29 cellular contexts compared by ENCODE assay signal in genomic region chr16:14676633-14677032, GRCh38. TPM values are rescaled to one million over a fixed set of nuclear protein-coding genes. Genes with fewer than 3 reads are reported as not detected.
DNase-seq lines count a peak whose midpoint lies in the region; ATAC-seq, FAIRE-seq and TF ChIP-seq lines count a peak whose summit lies in the region.
"Had no signal": no experiment of that assay in that cellular context is flagged by ENCODE, and none has a peak within 500 bp of the region (broad histone marks: within the 10 kb centered on the region; RNA-seq: fewer than 3 reads in every experiment).

No MANE protein-coding gene starts in this region.

- H3K9me3 ChIP-seq in HepG2 (ENCODE audit: low read length) (no peaks in the 10 kb centered on the region), right lobe of liver (no peaks in the 10 kb centered on the region), K562 (replicated peaks; ENCODE audit: control insufficient read depth, insufficient read depth, low read depth, low read length) (no peaks in the 10 kb centered on the region)
- H3K9me3 ChIP-seq: BE2C, BLaER1 had no signal

- in situ Hi-C loops in HepG2 (cut with HindIII; ENCODE audit: extremely low pct_ligation_motif_present, low pct_unique_long_range_greater_than_20kb) (no loop called here), K562 (cut with MboI) (no loop called here)

- TF ChIP-seq CTCF in HepG2 (CRISPR knock-in tag; IDR thresholded peaks at IDR 0.05) (no peak), right lobe of liver (IDR thresholded peaks at IDR 0.05) (no peak), K562 (IDR thresholded peaks at IDR 0.05 in 2 of 3, conservative IDR thresholded peaks at IDR 0.05 in 1 of 3; ENCODE audit: insufficient read depth in 2 of 3, low read depth in 1 of 3, low read length in 3 of 3) (no peak)

- POLR2A ChIA-PET in HepG2 (lab: Yijun Ruan, JAX) = no interaction called here
- POLR2A ChIA-PET in K562 (lab: Yijun Ruan, JAX) = no interaction called here

- no peaks in the 10 kb centered on the region for H3K9me1 ChIP-seq in K562 (ENCODE audit: control insufficient read depth, insufficient read depth, low read length)

- H4K20me1 ChIP-seq in HepG2 (ENCODE audit: insufficient read depth, low read length) (no peaks in the 10 kb centered on the region), K562 (replicated peaks; ENCODE audit: control insufficient read depth, insufficient read depth, low read length) (no peaks in the 10 kb centered on the region)
- H4K20me1 ChIP-seq: BLaER1 had no signal

- H3K27me3 ChIP-seq in HepG2 (ENCODE audit: control insufficient read depth in 1 of 2, insufficient read depth in 2 of 2, low read length in 2 of 2) = 0 out of 5 replicates have a peak, but pooled peaks cover 0 to 4% of the 10 kb centered on the region in 2 experiments
- no peaks in the 10 kb centered on the region for H3K27me3 ChIP-seq in right lobe of liver
- H3K27me3 ChIP-seq in K562 (ENCODE audit: control insufficient read depth in 2 of 2, insufficient read depth in 2 of 2, low read length in 2 of 2) = peaks cover 2 to 24% of the 10 kb centered on the region in 2 experiments; a peak in 3 of 5 replicates
- H3K27me3 ChIP-seq: BE2C, BLaER1 had no signal

- H2AFZ ChIP-seq in HepG2 (ENCODE audit: low read length) = no peak overlapping the region
- H2AFZ ChIP-seq in K562 (ENCODE audit: low read depth, low read length) = no peak overlapping the region

- TF ChIP-seq EP300 in HepG2 (IDR thresholded peaks at IDR 0.05; ENCODE audit: low read depth in 2 of 2, low read length in 2 of 2) = no peak
- TF ChIP-seq EP300 in HepG2 (CRISPR knock-in tag; IDR thresholded peaks at IDR 0.05; ENCODE audit: borderline replicate concordance) = no peak
- no peak for TF ChIP-seq EP300 in K562 (IDR thresholded peaks at IDR 0.05; ENCODE audit: low read length)

- no peak overlapping the region for H3K4me2 ChIP-seq in HepG2 (ENCODE audit: low read depth, low read length)
- no peak overlapping the region for H3K4me2 ChIP-seq in K562 (ENCODE audit: insufficient read depth, low read length)
- H3K4me2 ChIP-seq: BLaER1 had no signal

- H3K4me3 ChIP-seq in HepG2 (replicated peaks in 1 of 3; ENCODE audit: insufficient read depth in 1 of 3, low read depth in 2 of 3, low read length in 3 of 3) = no peak overlapping the region
- no peak overlapping the region for H3K4me3 ChIP-seq in right lobe of liver
- H3K4me3 ChIP-seq in K562 = no peak overlapping the region
- H3K4me3 ChIP-seq: BLaER1, GM12878 had no signal

- intact Hi-C loops in HepG2 (cut with micrococcal nuclease; ENCODE audit: unreplicated experiment) (no loop called here), right lobe of liver (cut with DNase I) (no loop called here), K562 (cut with micrococcal nuclease) (no loop called here)

- no peak for TF ChIP-seq POLR2A in HepG2 (IDR thresholded peaks at IDR 0.05; ENCODE audit: insufficient read depth in 1 of 2, low read depth in 2 of 2, low read length in 2 of 2)
- TF ChIP-seq POLR2A in right lobe of liver (IDR thresholded peaks at IDR 0.05) = no peak
- TF ChIP-seq POLR2A in K562 (conservative IDR thresholded peaks at IDR 0.05) = no peak

- H3K36me3 ChIP-seq in HepG2 (replicated peaks in 1 of 2; ENCODE audit: control insufficient read depth in 1 of 2, insufficient read depth in 2 of 2, low read length in 2 of 2) (no peaks in the 10 kb centered on the region), right lobe of liver (no peaks in the 10 kb centered on the region), K562 (ENCODE audit: control insufficient read depth, insufficient read depth, low read length) (no peaks in the 10 kb centered on the region)
- H3K36me3 ChIP-seq: BE2C, BLaER1 had no signal

- H3K9ac ChIP-seq in HepG2 (ENCODE audit: insufficient read depth, low read depth, low read length) = no peak overlapping the region
- H3K9ac ChIP-seq in K562 (ENCODE audit: insufficient read depth in 1 of 2, low read depth in 2 of 2, low read length in 2 of 2) = no peak overlapping the region
- H3K9ac ChIP-seq: BLaER1 had no signal

- FAIRE-seq in HepG2 (lab: Jason Lieb, UNC) (no peak), K562 (lab: Jason Lieb, UNC) (no peak)
- FAIRE-seq: GM12878, GM12892, GM18507 had no signal

- H3K27ac ChIP-seq in HepG2 (ENCODE audit: extremely low read length, insufficient read depth, low read length) (no peak overlapping the region), right lobe of liver (no peak overlapping the region), K562 (ENCODE audit: extremely low read depth, low read depth, low read length) (no peak overlapping the region)
- H3K27ac ChIP-seq: 22Rv1, BLaER1 had no signal

- 34% methylated on average over 3 of the region's 3 CpGs for WGBS in HepG2 (ENCODE audit: low lambda C conversion rate)
- 67% methylated on average over 3 of the region's 3 CpGs for WGBS in right lobe of liver (ENCODE audit: insufficient coverage, low coverage, low lambda C conversion rate, missing lambda C conversion rate)
- 2% methylated on average over 3 of the region's 3 CpGs for WGBS in K562 (ENCODE audit: insufficient coverage, low coverage, missing lambda C conversion rate)

- H3K79me2 ChIP-seq in HepG2 (ENCODE audit: insufficient read depth, low read length) (no peaks in the 10 kb centered on the region), K562 (ENCODE audit: control insufficient read depth, insufficient read depth, low read length) (no peaks in the 10 kb centered on the region)

- CTCF ChIA-PET in HepG2 (lab: Yijun Ruan, JAX; ENCODE audit: low intra/inter-chr PET ratio, low total read pairs) = no interaction called here
- CTCF ChIA-PET in K562 (lab: Yijun Ruan, JAX; ENCODE audit: low intra/inter-chr PET ratio) = no interaction called here

- DNase-seq in HepG2 (ENCODE audit: low spot score) (no peak), right lobe of liver (no peak), K562 (ENCODE audit: extremely low read depth in 1 of 4, low spot score in 3 of 4) (no peak)
- DNase-seq: ACHN; BE2C; C1 segment of cervical spinal cord; CD4-positive, alpha-beta memory T cell; CD4-positive, CD25-positive, alpha-beta regulatory T cell; CD8-positive, alpha-beta memory T cell; COR-L47; DMS 273 treated with DMSO at 0.1 percent for 48 hours; DMS153; DMS53; DMS79; DND-41; EL; GDM1 had no signal

- H3K4me1 ChIP-seq in HepG2 (ENCODE audit: insufficient read depth, low read length) = peaks cover 12% of the 10 kb centered on the region
- H3K4me1 ChIP-seq in right lobe of liver = peaks cover 0 to 10% (median 3%) of the 10 kb centered on the region in 4 donors
- no peaks in the 10 kb centered on the region; a peak in 1 of 5 replicates for H3K4me1 ChIP-seq in K562 (replicated peaks in 1 of 2; ENCODE audit: control insufficient read depth in 2 of 2, insufficient read depth in 2 of 2, low read length in 2 of 2)
- H3K4me1 ChIP-seq: BE2C had no signal

- TF ChIP-seq RAD21 in HepG2 (CRISPR knock-in tag; IDR thresholded peaks at IDR 0.05) = no peak
- no peak for TF ChIP-seq RAD21 in K562 (CRISPR knock-in tag; conservative IDR thresholded peaks at IDR 0.05 in 1 of 2, IDR thresholded peaks at IDR 0.05 in 1 of 2)

- no TSS peak for BruUV-seq in HepG2 (replicated peaks; lab: Mats Ljungman, UMichigan)
- BruUV-seq in K562 (replicated peaks; lab: Mats Ljungman, UMichigan) = no TSS peak

- ATAC-seq in HepG2 = no peak
- no peak for ATAC-seq in right lobe of liver
- no peak for ATAC-seq in K562
- no peak for ATAC-seq in GM21526 (IDR thresholded peaks at IDR 0.05; ENCODE audit: low FRiP score, unreplicated experiment)
- ATAC-seq: GM12878 had no signal

RNA-seq across cellular contexts. Expression of gene PLA2G10, which starts 17.5 kb away (rescaled TPM):
- not detected in 2 replicates for total RNA-seq in HepG2 (2016; rRNA removed; fragmentation: Illumina TruSeq; extraction: Trizol)
- not detected in 2 replicates for total RNA-seq in HepG2 (2016; cell fraction: cytosol; rRNA removed; fragmentation: Illumina TruSeq; extraction: Trizol; ENCODE audit: low read depth)
- total RNA-seq in HepG2 (2016; cell fraction: insoluble cytoplasmic fraction; rRNA removed; fragmentation: Illumina TruSeq; extraction: Trizol) = not detected in 2 replicates
- total RNA-seq in HepG2 (2016; cell fraction: membrane; rRNA removed; fragmentation: Illumina TruSeq; extraction: Trizol) = not detected in 2 replicates
- not detected in 2 replicates for total RNA-seq in HepG2 (2016; cell fraction: nucleus; rRNA removed; fragmentation: Illumina TruSeq; extraction: Trizol)
- polyA plus RNA-seq in HepG2 (2011; rRNA removed) = not detected in 2 replicates
- 0.05 TPM in 1 of 2 replicates, not detected in the other for polyA plus RNA-seq in HepG2 (2011; cell fraction: cytosol; rRNA removed)
- polyA plus RNA-seq in HepG2 (2011; cell fraction: nucleus; rRNA removed) = not detected in 2 replicates
- polyA plus RNA-seq in HepG2 (2012) = not detected in 2 replicates
- polyA plus RNA-seq in HepG2 (2016; cell fraction: cytosol; fragmentation: Illumina TruSeq; extraction: Trizol; ENCODE audit: low read depth) = not detected in 2 replicates
- not detected in 2 replicates for polyA plus RNA-seq in HepG2 (2016; cell fraction: insoluble cytoplasmic fraction; fragmentation: Illumina TruSeq; extraction: Trizol; ENCODE audit: low read depth)
- not detected in 2 replicates for polyA plus RNA-seq in HepG2 (2016; cell fraction: membrane; fragmentation: Illumina TruSeq; extraction: Trizol; ENCODE audit: low read depth)
- not detected in 2 replicates for polyA plus RNA-seq in HepG2 (2016; cell fraction: nucleus; fragmentation: Illumina TruSeq; extraction: Trizol; ENCODE audit: insufficient read depth, low read depth)
- polyA minus RNA-seq in HepG2 (2011; rRNA and poly(A)+ RNA removed; ENCODE audit: low replicate concordance) = not detected in 2 replicates
- not detected in 2 replicates for polyA minus RNA-seq in HepG2 (2011; cell fraction: cytosol; rRNA and poly(A)+ RNA removed)
- polyA minus RNA-seq in HepG2 (2011; cell fraction: nucleus; rRNA and poly(A)+ RNA removed) = not detected in 2 replicates
- total RNA-seq in right lobe of liver = not detected
- not detected in 2 replicates for total RNA-seq in K562 (2011; cell fraction: chromatin; rRNA removed; ENCODE audit: low replicate concordance)
- not detected in 2 replicates for total RNA-seq in K562 (2011; cell fraction: nucleolus; rRNA removed)
- total RNA-seq in K562 (2011; cell fraction: nucleoplasm; rRNA removed) = not detected in 2 replicates
- not detected in 2 replicates for total RNA-seq in K562 (2014; rRNA removed)
- total RNA-seq in K562 (2014; rRNA removed; fragmentation: Illumina TruSeq; extraction: Trizol) = not detected in 2 replicates
- total RNA-seq in K562 (2015; rRNA removed; fragmentation: Illumina TruSeq; extraction: Trizol) = not detected in 2 replicates
- not detected in 2 replicates for total RNA-seq in K562 (2021)
- not detected in 2 replicates for polyA plus RNA-seq in K562 (2011; rRNA removed)
- not detected in 2 replicates for polyA plus RNA-seq in K562 (2011; cell fraction: cytosol; rRNA removed)
- not detected in 2 replicates for polyA plus RNA-seq in K562 (2011; cell fraction: nucleus; rRNA removed)
- polyA plus RNA-seq in K562 (2012) = not detected in 2 replicates
- not detected in 2 replicates for polyA plus RNA-seq in K562 (2014; fragmentation: Illumina TruSeq; extraction: Trizol)
- not detected for polyA plus RNA-seq in K562 (2014; fragmentation: Nextera tagmentation; extraction: Ambion mirVana)
- not detected in 2 replicates for polyA plus RNA-seq in K562 (2014; rRNA removed)
- polyA minus RNA-seq in K562 (2011; rRNA and poly(A)+ RNA removed) = not detected in 2 replicates
- not detected in 2 replicates for polyA minus RNA-seq in K562 (2011; cell fraction: cytosol; rRNA and poly(A)+ RNA removed)
- polyA minus RNA-seq in K562 (2011; cell fraction: nucleus; rRNA and poly(A)+ RNA removed) = not detected in 2 replicates
- total RNA-seq: A172; A673; CD4-positive, alpha-beta memory T cell; CD4-positive, CD25-positive, alpha-beta regulatory T cell; CD8-positive, alpha-beta memory T cell; Daoy; G401; GM12878 had no signal
- polyA plus RNA-seq: AG04450; CD14-positive monocyte; CD4-positive, alpha-beta memory T cell; CD4-positive, CD25-positive, alpha-beta regulatory T cell; CD8-positive, alpha-beta memory T cell; GM12878 had no signal

RNA-seq across cellular contexts. Expression of gene NPIPA3, which starts 26.6 kb away (rescaled TPM):
- total RNA-seq in HepG2 (2016; rRNA removed; fragmentation: Illumina TruSeq; extraction: Trizol) (0.71 TPM in 1 of 2 replicates, not detected in the other), right lobe of liver (1 to 10 TPM in 2 of 6 experiments, under 1 TPM in 1, not detected in 3; 0.86 to 1.9 (median 1.2) TPM), K562 (2014; rRNA removed) (2.0 TPM in 2 replicates), K562 (2014; rRNA removed; fragmentation: Illumina TruSeq; extraction: Trizol) (4.0 and 4.5 TPM in 2 replicates), K562 (2015; rRNA removed; fragmentation: Illumina TruSeq; extraction: Trizol) (1.9 and 4.8 TPM in 2 replicates), K562 (2021) (3.4 and 3.8 TPM in 2 replicates)
- total RNA-seq in HepG2 (2016; cell fraction: cytosol; rRNA removed; fragmentation: Illumina TruSeq; extraction: Trizol; ENCODE audit: low read depth) = not detected in 2 replicates
- total RNA-seq in HepG2 (2016; cell fraction: insoluble cytoplasmic fraction; rRNA removed; fragmentation: Illumina TruSeq; extraction: Trizol) = 0.76 TPM in 1 of 2 replicates, not detected in the other
- total RNA-seq in HepG2 (2016; cell fraction: membrane; rRNA removed; fragmentation: Illumina TruSeq; extraction: Trizol) = not detected in 2 replicates
- 0.69 and 1.1 TPM in 2 replicates for total RNA-seq in HepG2 (2016; cell fraction: nucleus; rRNA removed; fragmentation: Illumina TruSeq; extraction: Trizol)
- polyA plus RNA-seq in HepG2 (2011; rRNA removed) (0.91 and 1.3 TPM in 2 replicates), K562 (2011; rRNA removed) (1.4 TPM in 2 replicates), K562 (2014; fragmentation: Illumina TruSeq; extraction: Trizol) (2.7 and 5.2 TPM in 2 replicates), K562 (2014; fragmentation: Nextera tagmentation; extraction: Ambion mirVana) (1 to 10 TPM; 1.1 to 1.9 TPM), K562 (2014; rRNA removed) (6.6 and 8.8 TPM in 2 replicates)
- polyA plus RNA-seq in HepG2 (2011; cell fraction: cytosol; rRNA removed) = 0.08 and 0.50 TPM in 2 replicates
- 0.71 and 1.8 TPM in 2 replicates for polyA plus RNA-seq in HepG2 (2011; cell fraction: nucleus; rRNA removed)
- polyA plus RNA-seq in HepG2 (2012) = 0.34 and 1.3 TPM in 2 replicates
- polyA plus RNA-seq in HepG2 (2016; cell fraction: cytosol; fragmentation: Illumina TruSeq; extraction: Trizol; ENCODE audit: low read depth) = 0.22 TPM in 1 of 2 replicates, not detected in the other
- 1.2 TPM in 1 of 2 replicates, not detected in the other for polyA plus RNA-seq in HepG2 (2016; cell fraction: insoluble cytoplasmic fraction; fragmentation: Illumina TruSeq; extraction: Trizol; ENCODE audit: low read depth)
- not detected in 2 replicates for polyA plus RNA-seq in HepG2 (2016; cell fraction: membrane; fragmentation: Illumina TruSeq; extraction: Trizol; ENCODE audit: low read depth)
- 2.3 and 2.4 TPM in 2 replicates for polyA plus RNA-seq in HepG2 (2016; cell fraction: nucleus; fragmentation: Illumina TruSeq; extraction: Trizol; ENCODE audit: insufficient read depth, low read depth)
- polyA minus RNA-seq in HepG2 (2011; rRNA and poly(A)+ RNA removed; ENCODE audit: low replicate concordance) = not detected in 2 replicates
- not detected in 2 replicates for polyA minus RNA-seq in HepG2 (2011; cell fraction: cytosol; rRNA and poly(A)+ RNA removed)
- polyA minus RNA-seq in HepG2 (2011; cell fraction: nucleus; rRNA and poly(A)+ RNA removed) = not detected in 2 replicates
- total RNA-seq in K562 (2011; cell fraction: chromatin; rRNA removed; ENCODE audit: low replicate concordance) = 14.0 and 35.2 TPM in 2 replicates
- total RNA-seq in K562 (2011; cell fraction: nucleolus; rRNA removed) = 4.0 and 8.7 TPM in 2 replicates
- total RNA-seq in K562 (2011; cell fraction: nucleoplasm; rRNA removed) = 5.6 and 7.4 TPM in 2 replicates
- polyA plus RNA-seq in K562 (2011; cell fraction: cytosol; rRNA removed) = 0.10 TPM in 1 of 2 replicates, not detected in the other
- 4.6 and 5.0 TPM in 2 replicates for polyA plus RNA-seq in K562 (2011; cell fraction: nucleus; rRNA removed)
- polyA plus RNA-seq in K562 (2012) = 4.0 and 4.3 TPM in 2 replicates
- 0.39 TPM in 1 of 2 replicates, not detected in the other for polyA minus RNA-seq in K562 (2011; rRNA and poly(A)+ RNA removed)
- polyA minus RNA-seq in K562 (2011; cell fraction: cytosol; rRNA and poly(A)+ RNA removed) = not detected in 2 replicates
- 0.54 and 1.2 TPM in 2 replicates for polyA minus RNA-seq in K562 (2011; cell fraction: nucleus; rRNA and poly(A)+ RNA removed)
- total RNA-seq: Daoy had no signal
- polyA plus RNA-seq: CD14-positive monocyte; CD4-positive, CD25-positive, alpha-beta regulatory T cell; CD8-positive, alpha-beta memory T cell had no signal

RNA-seq across cellular contexts. Expression of gene BFAR, which starts 43.9 kb away (rescaled TPM):
- total RNA-seq in HepG2 (2016; rRNA removed; fragmentation: Illumina TruSeq; extraction: Trizol) (96.9 and 98.2 TPM in 2 replicates), right lobe of liver (10 to 100 TPM; 17.4 to 31.2 (median 22.9) TPM), K562 (2014; rRNA removed) (42.8 and 45.0 TPM in 2 replicates), K562 (2014; rRNA removed; fragmentation: Illumina TruSeq; extraction: Trizol) (62.5 and 81.4 TPM in 2 replicates), K562 (2015; rRNA removed; fragmentation: Illumina TruSeq; extraction: Trizol) (58.1 and 60.4 TPM in 2 replicates), K562 (2021) (53.5 and 58.2 TPM in 2 replicates)
- total RNA-seq in HepG2 (2016; cell fraction: cytosol; rRNA removed; fragmentation: Illumina TruSeq; extraction: Trizol; ENCODE audit: low read depth) = 35.9 and 40.9 TPM in 2 replicates
- 88.6 and 96.1 TPM in 2 replicates for total RNA-seq in HepG2 (2016; cell fraction: insoluble cytoplasmic fraction; rRNA removed; fragmentation: Illumina TruSeq; extraction: Trizol)
- total RNA-seq in HepG2 (2016; cell fraction: membrane; rRNA removed; fragmentation: Illumina TruSeq; extraction: Trizol) = 89.4 and 93.4 TPM in 2 replicates
- 68.6 and 78.4 TPM in 2 replicates for total RNA-seq in HepG2 (2016; cell fraction: nucleus; rRNA removed; fragmentation: Illumina TruSeq; extraction: Trizol)
- polyA plus RNA-seq in HepG2 (2011; rRNA removed) (91.6 and 120 TPM in 2 replicates), K562 (2011; rRNA removed) (54.1 and 71.9 TPM in 2 replicates), K562 (2014; fragmentation: Illumina TruSeq; extraction: Trizol) (82.6 and 82.8 TPM in 2 replicates), K562 (2014; fragmentation: Nextera tagmentation; extraction: Ambion mirVana) (10 to 100 TPM; 55.2 to 57.7 TPM), K562 (2014; rRNA removed) (61.8 and 70.5 TPM in 2 replicates)
- 104 and 117 TPM in 2 replicates for polyA plus RNA-seq in HepG2 (2011; cell fraction: cytosol; rRNA removed)
- 33.4 and 38.4 TPM in 2 replicates for polyA plus RNA-seq in HepG2 (2011; cell fraction: nucleus; rRNA removed)
- 101 and 126 TPM in 2 replicates for polyA plus RNA-seq in HepG2 (2012)
- polyA plus RNA-seq in HepG2 (2016; cell fraction: cytosol; fragmentation: Illumina TruSeq; extraction: Trizol; ENCODE audit: low read depth) = 37.6 and 38.7 TPM in 2 replicates
- polyA plus RNA-seq in HepG2 (2016; cell fraction: insoluble cytoplasmic fraction; fragmentation: Illumina TruSeq; extraction: Trizol; ENCODE audit: low read depth) = 100 and 109 TPM in 2 replicates
- polyA plus RNA-seq in HepG2 (2016; cell fraction: membrane; fragmentation: Illumina TruSeq; extraction: Trizol; ENCODE audit: low read depth) = 80.8 and 84.4 TPM in 2 replicates
- 99.3 and 101 TPM in 2 replicates for polyA plus RNA-seq in HepG2 (2016; cell fraction: nucleus; fragmentation: Illumina TruSeq; extraction: Trizol; ENCODE audit: insufficient read depth, low read depth)
- polyA minus RNA-seq in HepG2 (2011; rRNA and poly(A)+ RNA removed; ENCODE audit: low replicate concordance) = 84.9 and 154 TPM in 2 replicates
- polyA minus RNA-seq in HepG2 (2011; cell fraction: cytosol; rRNA and poly(A)+ RNA removed) = 73.7 and 80.7 TPM in 2 replicates
- 75.8 and 77.7 TPM in 2 replicates for polyA minus RNA-seq in HepG2 (2011; cell fraction: nucleus; rRNA and poly(A)+ RNA removed)
- total RNA-seq in K562 (2011; cell fraction: chromatin; rRNA removed; ENCODE audit: low replicate concordance) = 75.3 and 78.0 TPM in 2 replicates
- 63.4 and 72.2 TPM in 2 replicates for total RNA-seq in K562 (2011; cell fraction: nucleolus; rRNA removed)
- 65.4 and 88.9 TPM in 2 replicates for total RNA-seq in K562 (2011; cell fraction: nucleoplasm; rRNA removed)
- polyA plus RNA-seq in K562 (2011; cell fraction: cytosol; rRNA removed) = 40.6 and 58.1 TPM in 2 replicates
- polyA plus RNA-seq in K562 (2011; cell fraction: nucleus; rRNA removed) = 15.7 and 17.1 TPM in 2 replicates
- 48.1 and 54.2 TPM in 2 replicates for polyA plus RNA-seq in K562 (2012)
- 60.9 and 80.5 TPM in 2 replicates for polyA minus RNA-seq in K562 (2011; rRNA and poly(A)+ RNA removed)
- polyA minus RNA-seq in K562 (2011; cell fraction: cytosol; rRNA and poly(A)+ RNA removed) = 24.8 and 28.9 TPM in 2 replicates
- 15.1 and 30.1 TPM in 2 replicates for polyA minus RNA-seq in K562 (2011; cell fraction: nucleus; rRNA and poly(A)+ RNA removed)

RNA-seq across cellular contexts. Expression of gene PARN, which starts 46.6 kb away (rescaled TPM):
- total RNA-seq in HepG2 (2016; rRNA removed; fragmentation: Illumina TruSeq; extraction: Trizol) (47.6 and 54.8 TPM in 2 replicates), right lobe of liver (10 to 100 TPM; 12.1 to 28.0 (median 15.6) TPM), K562 (2014; rRNA removed) (23.6 and 29.6 TPM in 2 replicates), K562 (2014; rRNA removed; fragmentation: Illumina TruSeq; extraction: Trizol) (41.3 and 50.3 TPM in 2 replicates), K562 (2015; rRNA removed; fragmentation: Illumina TruSeq; extraction: Trizol) (44.8 and 48.1 TPM in 2 replicates), K562 (2021) (30.5 and 36.3 TPM in 2 replicates)
- 25.3 and 26.1 TPM in 2 replicates for total RNA-seq in HepG2 (2016; cell fraction: cytosol; rRNA removed; fragmentation: Illumina TruSeq; extraction: Trizol; ENCODE audit: low read depth)
- 46.1 and 54.7 TPM in 2 replicates for total RNA-seq in HepG2 (2016; cell fraction: insoluble cytoplasmic fraction; rRNA removed; fragmentation: Illumina TruSeq; extraction: Trizol)
- total RNA-seq in HepG2 (2016; cell fraction: membrane; rRNA removed; fragmentation: Illumina TruSeq; extraction: Trizol) = 22.1 and 23.9 TPM in 2 replicates
- total RNA-seq in HepG2 (2016; cell fraction: nucleus; rRNA removed; fragmentation: Illumina TruSeq; extraction: Trizol) = 57.0 and 57.3 TPM in 2 replicates
- polyA plus RNA-seq in HepG2 (2011; rRNA removed) (11.7 and 13.3 TPM in 2 replicates), K562 (2011; rRNA removed) (33.6 and 40.4 TPM in 2 replicates), K562 (2014; fragmentation: Illumina TruSeq; extraction: Trizol) (47.0 and 51.3 TPM in 2 replicates), K562 (2014; fragmentation: Nextera tagmentation; extraction: Ambion mirVana) (10 to 100 TPM in 1 of 2 experiments, 1 to 10 TPM in 1; 9.6 to 18.5 TPM), K562 (2014; rRNA removed) (42.1 and 45.9 TPM in 2 replicates)
- polyA plus RNA-seq in HepG2 (2011; cell fraction: cytosol; rRNA removed) = 7.3 and 10.1 TPM in 2 replicates
- polyA plus RNA-seq in HepG2 (2011; cell fraction: nucleus; rRNA removed) = 21.8 and 27.8 TPM in 2 replicates
- polyA plus RNA-seq in HepG2 (2012) = 25.7 and 33.7 TPM in 2 replicates
- 4.9 and 5.1 TPM in 2 replicates for polyA plus RNA-seq in HepG2 (2016; cell fraction: cytosol; fragmentation: Illumina TruSeq; extraction: Trizol; ENCODE audit: low read depth)
- polyA plus RNA-seq in HepG2 (2016; cell fraction: insoluble cytoplasmic fraction; fragmentation: Illumina TruSeq; extraction: Trizol; ENCODE audit: low read depth) = 52.1 and 52.5 TPM in 2 replicates
- 10.4 and 12.2 TPM in 2 replicates for polyA plus RNA-seq in HepG2 (2016; cell fraction: membrane; fragmentation: Illumina TruSeq; extraction: Trizol; ENCODE audit: low read depth)
- polyA plus RNA-seq in HepG2 (2016; cell fraction: nucleus; fragmentation: Illumina TruSeq; extraction: Trizol; ENCODE audit: insufficient read depth, low read depth) = 43.6 and 48.8 TPM in 2 replicates
- 17.2 and 35.9 TPM in 2 replicates for polyA minus RNA-seq in HepG2 (2011; rRNA and poly(A)+ RNA removed; ENCODE audit: low replicate concordance)
- polyA minus RNA-seq in HepG2 (2011; cell fraction: cytosol; rRNA and poly(A)+ RNA removed) = 18.8 and 27.2 TPM in 2 replicates
- 66.4 and 70.1 TPM in 2 replicates for polyA minus RNA-seq in HepG2 (2011; cell fraction: nucleus; rRNA and poly(A)+ RNA removed)
- 41.3 and 80.1 TPM in 2 replicates for total RNA-seq in K562 (2011; cell fraction: chromatin; rRNA removed; ENCODE audit: low replicate concordance)
- total RNA-seq in K562 (2011; cell fraction: nucleolus; rRNA removed) = 24.1 and 31.0 TPM in 2 replicates
- 37.2 and 45.2 TPM in 2 replicates for total RNA-seq in K562 (2011; cell fraction: nucleoplasm; rRNA removed)
- polyA plus RNA-seq in K562 (2011; cell fraction: cytosol; rRNA removed) = 16.5 and 29.7 TPM in 2 replicates
- polyA plus RNA-seq in K562 (2011; cell fraction: nucleus; rRNA removed) = 29.1 and 36.3 TPM in 2 replicates
- 31.3 and 37.2 TPM in 2 replicates for polyA plus RNA-seq in K562 (2012)
- 50.0 and 52.1 TPM in 2 replicates for polyA minus RNA-seq in K562 (2011; rRNA and poly(A)+ RNA removed)
- 14.5 and 24.4 TPM in 2 replicates for polyA minus RNA-seq in K562 (2011; cell fraction: cytosol; rRNA and poly(A)+ RNA removed)
- polyA minus RNA-seq in K562 (2011; cell fraction: nucleus; rRNA and poly(A)+ RNA removed) = 22.6 and 35.7 TPM in 2 replicates

Comparison
In these comparisons a context has a peak if more than half of its experiments do, and no peak if none do; other contexts are left out.
1. Of the 241 proteins assayed by ChIP-seq in both HepG2 and K562: peak only in HepG2: none; only in K562: CEBPG; in both: none; in neither: 236; mixed calls (peak in some experiments, not most) for 4.